ENCODE assay signal across 10 cellular contexts in genomic region chr3:58238830-58239229, GRCh38. TPM values are rescaled to one million over a fixed set of nuclear protein-coding genes. Genes with fewer than 3 reads are reported as not detected.
DNase-seq lines count a peak whose midpoint lies in the region; ATAC-seq and TF ChIP-seq lines count a peak whose summit lies in the region.
"Had no signal": no experiment of that assay in that cellular context is flagged by ENCODE, and none has a peak within 500 bp of the region (broad histone marks: within the 10 kb centered on the region; RNA-seq: fewer than 3 reads in every experiment).

No MANE protein-coding gene starts in this region.

- DNase-seq in BJ (ENCODE audit: low read depth) (no peak), dorsolateral prefrontal cortex (no peak), nephron progenitor cell (no peak), cerebellar nuclear complex (lab: John Stamatoyannopoulos, UW) (no peak), posterior vena cava (ENCODE audit: low spot score) (no peak)
- no peak for DNase-seq in Jurkat, Clone E6-1 (ENCODE audit: low read depth, low spot score)
- no peak for DNase-seq in effector memory CD4-positive, alpha-beta T cell
- DNase-seq: NCI-H524 treated with DMSO at 0.1 percent for 48 hours had no signal

- POLR2A ChIA-PET in BJ (lab: Charles Lee) = interaction anchor here (0.6 to 0.7 kb wide), 2 partner anchors 9 to 442 kb away, joined by 3 to 10 read pairs; no protein-coding TSS in a partner anchor

- H3K36me3 Mint-ChIP-seq in nephron progenitor cell (ENCODE audit: low read depth) = no peaks in the 10 kb centered on the region

- peak overlapping the region in 53 of 59 donors; percentile 80 to 96 (median 93) for H3K27ac ChIP-seq in dorsolateral prefrontal cortex
- no peak overlapping the region for H3K27ac ChIP-seq in effector memory CD4-positive, alpha-beta T cell (ENCODE audit: insufficient read depth, low read length, poor library complexity, severe bottlenecking)

- peaks cover 13% of the 10 kb centered on the region for H3K4me1 ChIP-seq in effector memory CD4-positive, alpha-beta T cell (ENCODE audit: control insufficient read depth, insufficient read depth, low read length, poor library complexity, severe bottlenecking)

- H3K27me3 ChIP-seq in BJ (ENCODE audit: control insufficient read depth, insufficient read depth, low read length) = 0 out of 2 replicates have a peak, but pooled peaks cover under 1% of the 10 kb centered on the region
- no peaks in the 10 kb centered on the region for H3K27me3 ChIP-seq in dorsolateral prefrontal cortex
- no peaks in the 10 kb centered on the region for H3K27me3 ChIP-seq in effector memory CD4-positive, alpha-beta T cell (replicated peaks; ENCODE audit: control insufficient read depth, insufficient read depth, low read length, poor library complexity, severe bottlenecking)

- peaks cover 37% of the 10 kb centered on the region for H3K27me3 Mint-ChIP-seq in nephron progenitor cell (ENCODE audit: low read depth, poor library complexity)

- no peaks in the 10 kb centered on the region for H3K9me3 ChIP-seq in effector memory CD4-positive, alpha-beta T cell (ENCODE audit: control insufficient read depth, low read length)

- H3K4me3 ChIP-seq in BJ (ENCODE audit: low read depth, low read length) (peak overlapping the region; percentile 92; the same call in 1 of the 2 replicates), dorsolateral prefrontal cortex (peak overlapping the region; percentile 52 to 99 (median 93))
- H3K4me3 ChIP-seq in Jurkat, Clone E6-1 (ENCODE audit: low read length) = peak overlapping the region; percentile 79
- H3K4me3 ChIP-seq in effector memory CD4-positive, alpha-beta T cell (ENCODE audit: insufficient read depth, low read depth, low read length, poor library complexity, severe bottlenecking) = no peak overlapping the region

- H3K27ac Mint-ChIP-seq in nephron progenitor cell = no peak overlapping the region

- no peaks in the 10 kb centered on the region for H3K9me3 Mint-ChIP-seq in nephron progenitor cell

- TF ChIP-seq CTCF in BJ (IDR thresholded peaks at IDR 0.05; ENCODE audit: insufficient read depth, low read depth, low read length) (no peak), dorsolateral prefrontal cortex (IDR thresholded peaks at IDR 0.05 in 54 of 56, conservative IDR thresholded peaks at IDR 0.05 in 2 of 56; ENCODE audit: low read depth in 1 of 56, partially characterized antibody in 56 of 56) (no peak), nephron progenitor cell (IDR thresholded peaks at IDR 0.05) (no peak)

- H3K4me1 Mint-ChIP-seq in nephron progenitor cell = peaks cover 27% of the 10 kb centered on the region

- H3K4me3 Mint-ChIP-seq in nephron progenitor cell = peak overlapping the region; percentile 88

- CTCF ChIA-PET in BJ (lab: Yijun Ruan, JAX) = interaction anchor here (0.6 to 2.2 kb wide), 5 partner anchors 9 to 61 kb away, joined by 3 to 5 read pairs (median 5); no protein-coding TSS in a partner anchor

- intact Hi-C loops in dorsolateral prefrontal cortex (cut with DNase I) (no loop called here), posterior vena cava (cut with DNase I) (no loop called here)

- ATAC-seq in HG02759 (IDR thresholded peaks at IDR 0.05; ENCODE audit: unreplicated experiment) = no peak

- no peaks in the 10 kb centered on the region for H3K36me3 ChIP-seq in BJ (ENCODE audit: control insufficient read depth, insufficient read depth, low read length)
- H3K36me3 ChIP-seq in effector memory CD4-positive, alpha-beta T cell (ENCODE audit: control insufficient read depth, insufficient read depth, low read length) = no peaks in the 10 kb centered on the region

RNA-seq across cellular contexts. Expression of gene ABHD6, which starts 1.2 kb away (rescaled TPM):
- polyA plus RNA-seq in BJ (2011; rRNA removed) = 7.3 and 9.2 TPM in 2 replicates
- 6.6 and 7.9 TPM in 2 replicates for polyA minus RNA-seq in BJ (2011; rRNA and poly(A)+ RNA removed)
- polyA plus RNA-seq in Jurkat, Clone E6-1 (2012; ENCODE audit: insufficient read depth, insufficient read length) = 8.5 TPM
- total RNA-seq in dorsolateral prefrontal cortex (10 to 100 TPM; 32.0 to 78.5 (median 50.8) TPM), posterior vena cava (1 to 10 TPM; 6.6 to 7.6 TPM)

RNA-seq across cellular contexts. Expression of gene DNASE1L3, which starts 28.1 kb away (rescaled TPM):
- not detected in 2 replicates for polyA plus RNA-seq in BJ (2011; rRNA removed)
- not detected in 2 replicates for polyA minus RNA-seq in BJ (2011; rRNA and poly(A)+ RNA removed)
- polyA plus RNA-seq in Jurkat, Clone E6-1 (2012; ENCODE audit: insufficient read depth, insufficient read length) = not detected
- total RNA-seq in dorsolateral prefrontal cortex = 1 to 10 TPM in 7 of 120 experiments, under 1 TPM in 5, not detected in 108; 0.23 to 2.8 (median 1.1) TPM
- 1 to 10 TPM; 7.5 to 9.3 TPM for total RNA-seq in posterior vena cava
- total RNA-seq: kidney epithelial cell had no signal
